Comparison of ENCODE assay signal across 20 cellular contexts in the genomic region with DNA sequence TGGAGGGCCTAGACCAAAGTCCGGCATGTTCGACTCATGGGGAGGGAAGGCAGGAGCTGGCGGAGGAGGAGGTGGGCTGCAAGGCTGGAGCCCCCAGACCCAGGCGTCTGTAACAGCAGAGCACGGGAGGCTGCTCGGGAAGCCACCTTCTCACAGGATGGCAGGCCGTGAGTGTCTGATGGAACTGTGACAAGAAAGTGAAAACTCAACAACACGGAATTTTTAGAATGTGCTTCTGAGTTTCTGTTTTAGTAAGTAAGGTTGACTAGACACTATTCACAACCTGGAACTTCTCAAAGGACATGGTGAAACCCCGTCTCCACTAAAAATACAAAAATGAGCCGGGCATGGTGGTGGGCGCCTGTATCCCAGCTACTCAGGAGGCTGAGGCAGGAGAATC. TPM values are rescaled to one million over a fixed set of nuclear protein-coding genes. Genes with fewer than 3 reads are reported as not detected.
"Had no signal": no experiment of that assay in that cellular context is flagged by ENCODE, and none has a peak within 500 bp of the region (broad histone marks: within the 10 kb centered on the region; RNA-seq: fewer than 3 reads in every experiment).

No MANE protein-coding gene starts in this region.

RNA-seq across cellular contexts. Expression of a gene that starts 2.1 kb away (rescaled TPM):
- total RNA-seq: endodermal cell; glomerular endothelial cell; lung microvascular endothelial cell; natural killer cell treated with Interleukin-12 subunit alpha and Interleukin-12 subunit beta and Interleukin-15 and Interleukin-18, amount 100 ng/mL, for 72 hours; neural crest cell; omental fat pad; posterior vena cava; pulmonary artery endothelial cell had no signal

RNA-seq across cellular contexts. Expression of a gene that starts 8.2 kb away (rescaled TPM):
- total RNA-seq: gastrocnemius medialis; glomerular endothelial cell; lung microvascular endothelial cell; natural killer cell treated with Interleukin-12 subunit alpha and Interleukin-12 subunit beta and Interleukin-15 and Interleukin-18, amount 100 ng/mL, for 72 hours; neural crest cell; pulmonary artery endothelial cell; thoracic aorta; uterus had no signal

RNA-seq across cellular contexts. Expression of a gene that starts 12.9 kb away (rescaled TPM):
- total RNA-seq: endodermal cell, gastrocnemius medialis, glomerular endothelial cell, lung microvascular endothelial cell, neural crest cell, pulmonary artery endothelial cell, thoracic aorta had no signal

RNA-seq across cellular contexts. Expression of a gene that starts 25.4 kb away (rescaled TPM):
- total RNA-seq: gastrocnemius medialis; glomerular endothelial cell; kidney; left lung; natural killer cell treated with Interleukin-12 subunit alpha and Interleukin-12 subunit beta and Interleukin-15 and Interleukin-18, amount 100 ng/mL, for 72 hours; neural crest cell; omental fat pad; posterior vena cava; pulmonary artery endothelial cell; thoracic aorta; tibial nerve had no signal

RNA-seq across cellular contexts. Expression of a gene that starts 42.7 kb away (rescaled TPM):
- total RNA-seq: esophagus mucosa; gastrocnemius medialis; glomerular endothelial cell; kidney; left lung; lung microvascular endothelial cell; mesothelial cell of epicardium; mucosa of descending colon; natural killer cell treated with Interleukin-12 subunit alpha and Interleukin-12 subunit beta and Interleukin-15 and Interleukin-18, amount 100 ng/mL, for 72 hours; neural crest cell; omental fat pad; pancreas; posterior vena cava; pulmonary artery endothelial cell; spleen; thoracic aorta; tibial nerve; upper lobe of left lung; uterus had no signal
